Comparison of ENCODE assay signal across 8 cellular contexts in the genomic region with DNA sequence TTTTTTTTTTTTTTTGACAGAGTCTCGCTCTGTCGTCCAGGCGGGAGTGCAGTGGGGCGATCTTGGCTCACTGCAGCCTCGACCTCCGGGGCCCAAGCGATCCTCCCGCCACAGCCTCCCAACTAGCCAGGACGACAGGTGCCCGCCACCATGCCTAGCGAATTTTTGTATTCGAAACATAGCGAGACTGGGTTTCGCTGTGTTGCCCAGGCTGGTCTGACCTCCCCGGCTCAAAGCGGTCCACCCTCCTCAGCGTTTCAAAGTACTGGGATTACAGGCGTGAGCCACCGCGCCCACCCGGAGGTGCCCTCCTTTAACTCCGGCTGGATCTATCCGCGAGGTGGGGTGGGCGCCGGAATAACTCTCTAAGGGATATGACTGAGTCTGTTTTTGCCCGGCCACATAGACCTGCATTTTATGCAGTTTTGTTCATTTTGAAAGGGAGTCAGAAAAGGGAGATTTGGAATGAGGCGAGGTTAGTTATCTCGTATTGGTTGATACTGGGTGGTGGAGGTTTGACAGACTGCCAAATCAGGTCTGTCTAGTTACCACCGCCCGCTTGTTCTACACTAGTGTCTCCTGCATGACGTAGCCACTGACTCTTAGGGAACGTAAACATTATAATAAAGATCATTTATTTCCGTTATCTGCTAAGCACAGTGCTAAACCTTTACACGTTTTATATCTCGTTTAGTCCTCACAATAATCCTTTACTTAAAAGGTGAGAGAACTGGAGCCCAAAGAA. TPM values are rescaled to one million over a fixed set of nuclear protein-coding genes. Genes with fewer than 3 reads are reported as not detected.
A peak's percentile ranks its signal among the peaks of the same experiment; 100 is the strongest.
DNase-seq lines count a peak whose midpoint lies in the region; ATAC-seq and TF ChIP-seq lines count a peak whose summit lies in the region.

No MANE protein-coding gene starts in this region.

- ATAC-seq in GM18498 (IDR thresholded peaks at IDR 0.05; ENCODE audit: unreplicated experiment): no peak

- H3K27me3 Mint-ChIP-seq in activated T-cell treated with anti-CD3 and anti-CD28 coated beads, Interleukin-2, amount 50 U/mL, for 24 hours: no peaks in the 10 kb centered on the region

- H3K27ac ChIP-seq in adrenal gland: peak overlapping the region in 3 of 5 donors; percentile 23 to 99 (median 97)
- peak overlapping the region in 1 of 4 donors; percentile 92 for H3K27ac ChIP-seq in tibial nerve

- no peaks in the 10 kb centered on the region for H3K27me3 ChIP-seq in adrenal gland
- no peaks in the 10 kb centered on the region for H3K27me3 ChIP-seq in tibial nerve

- peak overlapping the region; percentile 99 for H3K4me3 Mint-ChIP-seq in activated T-cell treated with anti-CD3 and anti-CD28 coated beads, Interleukin-2, amount 50 U/mL, for 24 hours

- no peak for DNase-seq in activated T-cell treated with anti-CD3 and anti-CD28 coated beads, Interleukin-2, amount 50 U/mL, for 24 hours
- no peak for DNase-seq in activated T-cell treated with anti-CD3 and anti-CD28 coated beads, Interleukin-2, amount 50 U/mL, for 1 hour
- DNase-seq in adrenal gland (peak in 6 of 7 donors; percentile 10 to 61 (median 39)), left kidney (ENCODE audit: low read depth, low spot score) (peak; percentile 19), tibial nerve (ENCODE audit: low spot score in 2 of 2) (no peak), DMS153 (lab: John Stamatoyannopoulos, UW) (no peak), AG08396 (ENCODE audit: low spot score) (no peak)

- H3K27ac Mint-ChIP-seq in activated T-cell treated with anti-CD3 and anti-CD28 coated beads, Interleukin-2, amount 50 U/mL, for 24 hours: peak overlapping the region; percentile 100

- peaks cover 28% of the 10 kb centered on the region for H3K4me1 Mint-ChIP-seq in activated T-cell treated with anti-CD3 and anti-CD28 coated beads, Interleukin-2, amount 50 U/mL, for 24 hours (ENCODE audit: low read depth)

- H3K4me3 ChIP-seq in adrenal gland (peak overlapping the region in 2 of 4 donors; percentile 95), tibial nerve (peak overlapping the region; percentile 68 to 93 (median 87))

- H3K4me1 ChIP-seq in adrenal gland (replicated peaks in 1 of 2) (peaks cover 18 to 25% of the 10 kb centered on the region in 2 donors), tibial nerve (peaks cover 0 to 20% (median 9%) of the 10 kb centered on the region in 4 donors)

- 76 to 84% (median 77%) methylated on average over 24 to 36 of the region's 36 CpGs for WGBS in adrenal gland, 4 donors
- 84 to 89% methylated on average over 36 of the region's 36 CpGs for WGBS in tibial nerve, 2 donors

- H3K36me3 ChIP-seq in adrenal gland (replicated peaks in 1 of 2) (peaks cover 0 to 9% of the 10 kb centered on the region in 2 donors), tibial nerve (peaks cover 0 to 10% (median 5%) of the 10 kb centered on the region in 3 donors)

- no peaks in the 10 kb centered on the region for H3K9me3 Mint-ChIP-seq in activated T-cell treated with anti-CD3 and anti-CD28 coated beads, Interleukin-2, amount 50 U/mL, for 24 hours

- H3K36me3 Mint-ChIP-seq in activated T-cell treated with anti-CD3 and anti-CD28 coated beads, Interleukin-2, amount 50 U/mL, for 24 hours (ENCODE audit: low read depth): peaks cover 39% of the 10 kb centered on the region

- TF ChIP-seq CTCF in adrenal gland (IDR thresholded peaks at IDR 0.05): no peak
- TF ChIP-seq CTCF in tibial nerve (IDR thresholded peaks at IDR 0.05): no peak

- TF ChIP-seq POLR2A in adrenal gland (IDR thresholded peaks at IDR 0.05) (no peak), tibial nerve (IDR thresholded peaks at IDR 0.05) (no peak)

- intact Hi-C loops in adrenal gland (cut with DNase I): no loop called here

- TF ChIP-seq EP300 in tibial nerve (IDR thresholded peaks at IDR 0.05): no peak

- H3K9me3 ChIP-seq in adrenal gland (replicated peaks in 1 of 3) (no peaks in the 10 kb centered on the region), tibial nerve (no peaks in the 10 kb centered on the region)

RNA-seq across cellular contexts. Expression of gene CCT4, which starts 0.9 kb away (rescaled TPM):
- total RNA-seq in adrenal gland (100 to 1,000 TPM in 4 of 8 donors, 10 to 100 TPM in 4; 71.9 to 167 (median 106) TPM), tibial nerve (10 to 100 TPM; 58.4 to 77.0 (median 64.1) TPM)
- polyA plus RNA-seq in adrenal gland: 100 to 1,000 TPM in 1 of 3 donors, 10 to 100 TPM in 2; 28.5 to 169 (median 32.7) TPM

RNA-seq across cellular contexts. Expression of gene COMMD1, which starts 16.1 kb away (rescaled TPM):
- total RNA-seq in adrenal gland (10 to 100 TPM; 42.0 to 89.9 (median 54.1) TPM), tibial nerve (10 to 100 TPM; 29.6 to 49.2 (median 43.7) TPM)
- polyA plus RNA-seq in adrenal gland: 10 to 100 TPM; 35.5 to 58.9 (median 57.7) TPM

RNA-seq across cellular contexts. Expression of gene FAM161A, which starts 35.5 kb away (rescaled TPM):
- total RNA-seq in adrenal gland (1 to 10 TPM in 7 of 8 donors, under 1 TPM in 1; 0.87 to 2.6 (median 1.5) TPM), tibial nerve (1 to 10 TPM; 2.8 to 8.0 (median 5.7) TPM)
- polyA plus RNA-seq in adrenal gland: 1 to 10 TPM; 1.5 to 3.1 (median 2.2) TPM

Comparison
In these comparisons a context has a peak if more than half of its experiments do, and no peak if none do; other contexts are left out.
1. DNase-seq: peak in adrenal gland (6 of 7) and left kidney (single experiment); none in activated T-cell treated with anti-CD3 and anti-CD28 coated beads, Interleukin-2, amount 50 U/mL, for 24 hours (single experiment), activated T-cell treated with anti-CD3 and anti-CD28 coated beads, Interleukin-2, amount 50 U/mL, for 1 hour (single experiment), tibial nerve (0 of 2), DMS153 (single experiment) and AG08396 (single experiment).